In genomic region chr19:8519388-8519787, GRCh38 we compare ENCODE assay signal across 1 cellular context.
TF ChIP-seq lines count a peak whose summit lies in the region.

No MANE protein-coding gene starts in this region.

TF ChIP-seq in H1, 55 proteins besides CTCF, POLR2A, EP300 and RAD21:
- TF ChIP-seq RBBP5 (IDR thresholded peaks at IDR 0.05; ENCODE audit: borderline replicate concordance, low read depth, low read length) (no peak), MAFK (IDR thresholded peaks at IDR 0.05; ENCODE audit: low read depth, low read length) (no peak), ASH2L (IDR thresholded peaks at IDR 0.05; ENCODE audit: low read length) (no peak), POU5F1 (IDR thresholded peaks at IDR 0.05; ENCODE audit: low read depth, low read length) (no peak), SP4 (IDR thresholded peaks at IDR 0.05; ENCODE audit: low read length) (no peak), JUN (IDR thresholded peaks at IDR 0.05; ENCODE audit: low read depth, low read length) (no peak), CBX8 (IDR thresholded peaks at IDR 0.05; ENCODE audit: borderline replicate concordance, low read depth, low read length) (no peak), SAP30 (IDR thresholded peaks at IDR 0.05; ENCODE audit: insufficient read depth, insufficient replicate concordance, low read length) (no peak), EZH2 (IDR thresholded peaks at IDR 0.05; ENCODE audit: low read depth, low read length, severe bottlenecking) (no peak), RFX5 (IDR thresholded peaks at IDR 0.05; ENCODE audit: borderline replicate concordance, low read depth, low read length) (no peak), BACH1 (IDR thresholded peaks at IDR 0.05; ENCODE audit: low read length) (no peak), TAF1 (IDR thresholded peaks at IDR 0.05; ENCODE audit: low read depth, low read length) (no peak), TEAD4 (IDR thresholded peaks at IDR 0.05; ENCODE audit: low read depth, low read length) (no peak), TAF7 (optimal IDR thresholded peaks at IDR 0.05; ENCODE audit: borderline replicate concordance, low read depth, low read length) (no peak), SIN3A (conservative IDR thresholded peaks at IDR 0.05 in 1 of 2, IDR thresholded peaks at IDR 0.05 in 1 of 2; ENCODE audit: low read depth in 1 of 2, low read length in 2 of 2) (no peak), ATF3 (IDR thresholded peaks at IDR 0.05; ENCODE audit: insufficient read depth, low read depth, low read length) (no peak), SIX5 (IDR thresholded peaks at IDR 0.05; ENCODE audit: low read depth, low read length) (no peak), YY1 (IDR thresholded peaks at IDR 0.05; ENCODE audit: low read depth, low read length) (no peak)
- TF ChIP-seq, protein P1, sequence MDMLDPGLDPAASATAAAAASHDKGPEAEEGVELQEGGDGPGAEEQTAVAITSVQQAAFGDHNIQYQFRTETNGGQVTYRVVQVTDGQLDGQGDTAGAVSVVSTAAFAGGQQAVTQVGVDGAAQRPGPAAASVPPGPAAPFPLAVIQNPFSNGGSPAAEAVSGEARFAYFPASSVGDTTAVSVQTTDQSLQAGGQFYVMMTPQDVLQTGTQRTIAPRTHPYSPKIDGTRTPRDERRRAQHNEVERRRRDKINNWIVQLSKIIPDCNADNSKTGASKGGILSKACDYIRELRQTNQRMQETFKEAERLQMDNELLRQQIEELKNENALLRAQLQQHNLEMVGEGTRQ (IDR thresholded peaks at IDR 0.05; ENCODE audit: low read length), result no peak
